Comparison of ENCODE assay signal across 8 cellular contexts in the genomic region with DNA sequence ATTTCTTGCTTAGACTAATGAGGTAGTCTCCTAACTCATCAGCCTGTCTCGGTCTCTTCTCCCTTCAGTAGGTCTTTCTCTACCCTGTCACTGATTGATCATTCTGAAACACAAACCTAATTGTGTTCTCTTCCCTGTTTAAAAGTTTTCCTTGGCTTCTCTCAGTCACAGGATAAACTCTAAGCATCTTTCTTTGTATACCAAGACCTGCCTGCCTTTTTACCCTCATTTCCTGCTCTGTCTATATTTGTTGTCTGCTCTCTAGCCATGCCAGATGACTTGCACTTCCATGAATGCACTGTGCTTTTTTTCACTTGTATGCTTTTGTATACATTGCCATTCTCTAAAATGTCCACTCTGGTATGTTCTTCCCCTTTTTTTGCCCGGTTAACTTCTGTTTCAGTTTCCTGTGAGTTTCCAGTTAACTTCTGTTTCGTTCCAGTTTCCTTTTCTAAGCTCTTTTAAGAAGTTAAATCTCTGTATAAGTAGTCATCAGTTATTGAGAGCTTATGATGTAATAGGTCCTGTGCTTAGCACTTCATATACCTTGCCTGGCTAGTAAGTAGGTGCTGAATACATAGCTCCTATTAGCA. TPM values are rescaled to one million over a fixed set of nuclear protein-coding genes. Genes with fewer than 3 reads are reported as not detected.
DNase-seq lines count a peak whose midpoint lies in the region; ATAC-seq and TF ChIP-seq lines count a peak whose summit lies in the region.

No MANE protein-coding gene starts in this region.

- no peak for TF ChIP-seq CTCF in CD4-positive, alpha-beta T cell (IDR thresholded peaks at IDR 0.05)

- POLR2A ChIA-PET in CD4-positive, alpha-beta T cell (lab: Charles Lee) = interaction anchor here (0.7 to 5.3 kb wide), 2 partner anchors 10 to 203 kb away, joined by 4 to 75 read pairs; no protein-coding TSS in a partner anchor

- intact Hi-C loops in CD4-positive, alpha-beta T cell (cut with DNase I, micrococcal nuclease) = loop anchor here in 1 of 2 experiments (1.0 to 5.0 kb wide), 3 partner anchors 9 to 35 kb away; no protein-coding TSS in a partner anchor

- ATAC-seq in CD4-positive, alpha-beta T cell (ENCODE audit: poor library complexity) = peak; percentile 78
- ATAC-seq in GM19468 (IDR thresholded peaks at IDR 0.05; ENCODE audit: extremely low read depth, unreplicated experiment) = peak; percentile 46
- peak; percentile 48 for ATAC-seq in HG03558 (IDR thresholded peaks at IDR 0.05; ENCODE audit: extremely low read depth, unreplicated experiment)

- H3K4me3 Mint-ChIP-seq in CD4-positive, alpha-beta T cell = no peak overlapping the region

- H3K27me3 ChIP-seq in CD4-positive, alpha-beta T cell (ENCODE audit: control insufficient read depth, insufficient read depth, low read length) = no peaks in the 10 kb centered on the region

- no peaks in the 10 kb centered on the region for H3K9me3 Mint-ChIP-seq in CD4-positive, alpha-beta T cell

- H3K4me1 Mint-ChIP-seq in CD4-positive, alpha-beta T cell (ENCODE audit: low read depth) = peaks cover 42% of the 10 kb centered on the region

- CTCF ChIA-PET in CD4-positive, alpha-beta T cell (lab: Charles Lee) = interaction anchor here (1.0 to 1.6 kb wide), 5 partner anchors 8 to 80 kb away, joined by 3 to 4 read pairs (median 3); no protein-coding TSS in a partner anchor

- no peak overlapping the region for H3K27ac Mint-ChIP-seq in CD4-positive, alpha-beta T cell

- no peaks in the 10 kb centered on the region for H3K27me3 Mint-ChIP-seq in CD4-positive, alpha-beta T cell

- no peaks in the 10 kb centered on the region for H3K9me3 ChIP-seq in CD4-positive, alpha-beta T cell (ENCODE audit: control insufficient read depth, low read length)

- peak overlapping the region; percentile 48 for H3K27ac ChIP-seq in CD4-positive, alpha-beta T cell (ENCODE audit: low read depth, low read length)

- DNase-seq in CD4-positive, alpha-beta T cell = no peak
- DNase-seq in astrocyte of the hippocampus (ENCODE audit: low read depth, low spot score) (peak; percentile 28), midbrain (lab: John Stamatoyannopoulos, UW) (peak; percentile 23), NCI-H226 (no peak), middle frontal gyrus (ENCODE audit: extremely low spot score, low spot score) (no peak), mesenteric fat pad (ENCODE audit: low spot score) (no peak)

- H3K36me3 Mint-ChIP-seq in CD4-positive, alpha-beta T cell (ENCODE audit: low read depth) = peaks cover 2% of the 10 kb centered on the region

RNA-seq across cellular contexts. Expression of gene DIP2B, which starts 12.8 kb away (rescaled TPM):
- 10 to 100 TPM; 29.5 to 30.0 TPM for total RNA-seq in CD4-positive, alpha-beta T cell
- total RNA-seq in mesenteric fat pad = 21.3 TPM

Comparison
In these comparisons a context has a peak if more than half of its experiments do, and no peak if none do; other contexts are left out.
1. DNase-seq: peak in astrocyte of the hippocampus (single experiment) and midbrain (single experiment); none in CD4-positive, alpha-beta T cell (0 of 10), NCI-H226 (single experiment), middle frontal gyrus (single experiment) and mesenteric fat pad (single experiment).
2. Peak in every context shown above with its lines, with median percentiles within 50 percentile points of each other: ATAC-seq.